1 cellular context compared by ENCODE assay signal in the genomic region with DNA sequence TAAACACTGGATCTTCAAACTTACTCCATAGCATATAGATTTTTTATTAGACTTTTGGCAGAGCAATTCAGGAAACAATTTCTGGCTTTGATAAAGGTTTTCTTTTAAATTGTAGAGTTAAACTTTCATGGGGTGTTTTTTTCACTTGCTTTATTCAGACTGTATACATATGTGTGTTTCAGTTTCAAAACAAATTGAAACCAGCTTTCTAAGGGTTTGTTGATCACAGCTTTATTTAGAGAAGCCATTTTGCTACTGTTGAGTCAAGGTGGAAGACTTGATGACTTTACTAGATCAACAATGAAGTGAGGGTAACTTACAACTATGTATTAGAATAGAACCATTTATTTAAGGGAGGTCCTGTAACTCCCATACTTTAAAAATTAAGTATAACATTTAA.
TF ChIP-seq lines count a peak whose summit lies in the region.

No MANE protein-coding gene starts in this region.

TF ChIP-seq in GM12878, 131 proteins besides CTCF, POLR2A, EP300 and RAD21 (continued from another document):
- TF ChIP-seq ZBTB40 (IDR thresholded peaks at IDR 0.05; ENCODE audit: borderline replicate concordance) (peak; percentile 78; the same call in 1 of the 2 replicates), NFIC (IDR thresholded peaks at IDR 0.05; ENCODE audit: low read depth, low read length) (peak; percentile 38; the same call in 1 of the 2 replicates), BCLAF1 (IDR thresholded peaks at IDR 0.05) (0 out of 2 replicates have a peak, but pooled peaks have one; percentile 6), SKIL (IDR thresholded peaks at IDR 0.05; ENCODE audit: low read depth, poor library complexity, severe bottlenecking) (no peak)
- TF ChIP-seq, protein P1, sequence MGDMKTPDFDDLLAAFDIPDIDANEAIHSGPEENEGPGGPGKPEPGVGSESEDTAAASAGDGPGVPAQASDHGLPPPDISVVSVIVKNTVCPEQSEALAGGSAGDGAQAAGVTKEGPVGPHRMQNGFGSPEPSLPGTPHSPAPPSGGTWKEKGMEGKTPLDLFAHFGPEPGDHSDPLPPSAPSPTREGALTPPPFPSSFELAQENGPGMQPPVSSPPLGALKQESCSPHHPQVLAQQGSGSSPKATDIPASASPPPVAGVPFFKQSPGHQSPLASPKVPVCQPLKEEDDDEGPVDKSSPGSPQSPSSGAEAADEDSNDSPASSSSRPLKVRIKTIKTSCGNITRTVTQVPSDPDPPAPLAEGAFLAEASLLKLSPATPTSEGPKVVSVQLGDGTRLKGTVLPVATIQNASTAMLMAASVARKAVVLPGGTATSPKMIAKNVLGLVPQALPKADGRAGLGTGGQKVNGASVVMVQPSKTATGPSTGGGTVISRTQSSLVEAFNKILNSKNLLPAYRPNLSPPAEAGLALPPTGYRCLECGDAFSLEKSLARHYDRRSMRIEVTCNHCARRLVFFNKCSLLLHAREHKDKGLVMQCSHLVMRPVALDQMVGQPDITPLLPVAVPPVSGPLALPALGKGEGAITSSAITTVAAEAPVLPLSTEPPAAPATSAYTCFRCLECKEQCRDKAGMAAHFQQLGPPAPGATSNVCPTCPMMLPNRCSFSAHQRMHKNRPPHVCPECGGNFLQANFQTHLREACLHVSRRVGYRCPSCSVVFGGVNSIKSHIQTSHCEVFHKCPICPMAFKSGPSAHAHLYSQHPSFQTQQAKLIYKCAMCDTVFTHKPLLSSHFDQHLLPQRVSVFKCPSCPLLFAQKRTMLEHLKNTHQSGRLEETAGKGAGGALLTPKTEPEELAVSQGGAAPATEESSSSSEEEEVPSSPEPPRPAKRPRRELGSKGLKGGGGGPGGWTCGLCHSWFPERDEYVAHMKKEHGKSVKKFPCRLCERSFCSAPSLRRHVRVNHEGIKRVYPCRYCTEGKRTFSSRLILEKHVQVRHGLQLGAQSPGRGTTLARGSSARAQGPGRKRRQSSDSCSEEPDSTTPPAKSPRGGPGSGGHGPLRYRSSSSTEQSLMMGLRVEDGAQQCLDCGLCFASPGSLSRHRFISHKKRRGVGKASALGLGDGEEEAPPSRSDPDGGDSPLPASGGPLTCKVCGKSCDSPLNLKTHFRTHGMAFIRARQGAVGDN (IDR thresholded peaks at IDR 0.05): 0 out of 2 replicates have a peak, but pooled peaks have one; percentile 29
